In genomic region chr1:205817364-205817763, GRCh38 we compare ENCODE assay signal across 25 cellular contexts. TPM values are rescaled to one million over a fixed set of nuclear protein-coding genes. Genes with fewer than 3 reads are reported as not detected.
"Had no signal": no experiment of that assay in that cellular context is flagged by ENCODE, and none has a peak within 500 bp of the region (broad histone marks: within the 10 kb centered on the region; RNA-seq: fewer than 3 reads in every experiment).

No MANE protein-coding gene starts in this region.

- H3K4me3 ChIP-seq: SJSA1, SK-N-MC had no signal

- H3K36me3 ChIP-seq: SJSA1 had no signal

- H3K27ac ChIP-seq: KMS-11, SJSA1, SK-N-MC had no signal

- DNase-seq: IMR-90, Kasumi-1, MV-4-11, NCI-H1048, NCI-H1105, NCI-H1417, NCI-H1436 treated with DMSO at 0.1 percent for 48 hours, NCI-H1694, NCI-H187 treated with DMSO at 0.1 percent for 48 hours, NCI-H2029 treated with DMSO at 0.1 percent for 48 hours, NCI-H2227 treated with DMSO at 0.1 percent for 48 hours, NCI-H446, NCI-H510A, NCI-H524 treated with DMSO at 0.1 percent for 48 hours, NCI-H69, NCI-H774, Right ventricle myocardium superior, RPMI8226, SIG-M5 had no signal

- ATAC-seq: HepG2 had no signal

- H3K9ac ChIP-seq: KMS-11 had no signal

- H3K4me2 ChIP-seq: KMS-11 had no signal

- H3K27me3 ChIP-seq: SJSA1 had no signal

- H3K9me3 ChIP-seq: SJSA1 had no signal

RNA-seq across cellular contexts. Expression of gene PM20D1, which starts 32.6 kb away (rescaled TPM):
- total RNA-seq: HepG2, HT1080, IMR-90, M059J, SJSA1 had no signal
- polyA plus RNA-seq: HepG2, IMR-90 had no signal
